ENCODE assay signal across 1 cellular context in the genomic region with DNA sequence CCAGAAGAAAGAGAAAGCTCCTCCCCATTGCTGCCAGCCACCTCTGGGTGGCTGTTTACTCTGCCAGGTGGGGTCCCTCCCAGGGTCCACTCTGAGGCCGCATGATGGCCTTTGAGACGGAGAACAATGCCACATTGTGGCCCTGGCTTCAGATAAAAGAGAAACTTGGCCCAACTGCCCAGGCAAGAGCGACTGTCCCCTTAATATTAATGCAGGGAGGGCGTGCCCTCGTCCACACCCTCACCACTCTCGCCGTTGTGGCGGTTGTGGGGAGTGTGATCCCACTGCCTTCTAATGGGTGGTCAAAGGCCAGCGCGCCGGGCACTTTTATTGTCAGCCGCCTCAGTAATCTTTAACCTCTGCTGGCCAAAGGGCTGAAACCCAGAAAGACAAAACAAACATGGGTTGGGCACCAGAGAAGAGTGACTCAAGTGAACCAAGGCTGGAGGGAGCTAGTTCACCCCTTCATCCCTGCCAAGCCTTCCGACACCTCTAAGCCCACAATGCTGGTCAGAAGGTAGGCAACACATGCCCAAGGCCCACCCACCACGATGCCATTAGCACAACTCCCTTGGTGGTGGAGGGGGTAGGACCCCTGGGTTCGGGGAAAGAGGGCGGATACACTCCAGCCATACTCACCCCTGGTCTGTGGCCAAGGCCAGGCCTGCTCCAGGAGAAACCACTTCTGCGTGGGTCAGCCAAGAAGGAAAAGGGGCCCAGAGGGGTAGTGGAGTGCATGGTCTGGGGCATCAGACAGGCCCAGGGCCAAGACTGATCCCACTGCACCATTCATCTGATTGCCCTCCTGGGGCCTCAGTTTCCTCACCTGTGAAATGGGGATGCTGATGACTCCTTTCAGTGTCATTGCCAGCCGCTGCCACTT.
TF ChIP-seq lines count a peak whose summit lies in the region.

No MANE protein-coding gene starts in this region.

TF ChIP-seq in HepG2, 621 proteins besides CTCF, POLR2A, EP300 and RAD21 (continued from another document and continues in another):
- TF ChIP-seq, protein P1, sequence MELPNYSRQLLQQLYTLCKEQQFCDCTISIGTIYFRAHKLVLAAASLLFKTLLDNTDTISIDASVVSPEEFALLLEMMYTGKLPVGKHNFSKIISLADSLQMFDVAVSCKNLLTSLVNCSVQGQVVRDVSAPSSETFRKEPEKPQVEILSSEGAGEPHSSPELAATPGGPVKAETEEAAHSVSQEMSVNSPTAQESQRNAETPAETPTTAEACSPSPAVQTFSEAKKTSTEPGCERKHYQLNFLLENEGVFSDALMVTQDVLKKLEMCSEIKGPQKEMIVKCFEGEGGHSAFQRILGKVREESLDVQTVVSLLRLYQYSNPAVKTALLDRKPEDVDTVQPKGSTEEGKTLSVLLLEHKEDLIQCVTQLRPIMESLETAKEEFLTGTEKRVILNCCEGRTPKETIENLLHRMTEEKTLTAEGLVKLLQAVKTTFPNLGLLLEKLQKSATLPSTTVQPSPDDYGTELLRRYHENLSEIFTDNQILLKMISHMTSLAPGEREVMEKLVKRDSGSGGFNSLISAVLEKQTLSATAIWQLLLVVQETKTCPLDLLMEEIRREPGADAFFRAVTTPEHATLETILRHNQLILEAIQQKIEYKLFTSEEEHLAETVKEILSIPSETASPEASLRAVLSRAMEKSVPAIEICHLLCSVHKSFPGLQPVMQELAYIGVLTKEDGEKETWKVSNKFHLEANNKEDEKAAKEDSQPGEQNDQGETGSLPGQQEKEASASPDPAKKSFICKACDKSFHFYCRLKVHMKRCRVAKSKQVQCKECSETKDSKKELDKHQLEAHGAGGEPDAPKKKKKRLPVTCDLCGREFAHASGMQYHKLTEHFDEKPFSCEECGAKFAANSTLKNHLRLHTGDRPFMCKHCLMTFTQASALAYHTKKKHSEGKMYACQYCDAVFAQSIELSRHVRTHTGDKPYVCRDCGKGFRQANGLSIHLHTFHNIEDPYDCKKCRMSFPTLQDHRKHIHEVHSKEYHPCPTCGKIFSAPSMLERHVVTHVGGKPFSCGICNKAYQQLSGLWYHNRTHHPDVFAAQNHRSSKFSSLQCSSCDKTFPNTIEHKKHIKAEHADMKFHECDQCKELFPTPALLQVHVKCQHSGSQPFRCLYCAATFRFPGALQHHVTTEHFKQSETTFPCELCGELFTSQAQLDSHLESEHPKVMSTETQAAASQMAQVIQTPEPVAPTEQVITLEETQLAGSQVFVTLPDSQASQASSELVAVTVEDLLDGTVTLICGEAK (IDR thresholded peaks at IDR 0.05): no peak
- TF ChIP-seq, protein P1 (CRISPR knock-in tag; IDR thresholded peaks at IDR 0.05): peak; percentile 62; the same call in 1 of the 2 replicates
- TF ChIP-seq, protein P2, sequence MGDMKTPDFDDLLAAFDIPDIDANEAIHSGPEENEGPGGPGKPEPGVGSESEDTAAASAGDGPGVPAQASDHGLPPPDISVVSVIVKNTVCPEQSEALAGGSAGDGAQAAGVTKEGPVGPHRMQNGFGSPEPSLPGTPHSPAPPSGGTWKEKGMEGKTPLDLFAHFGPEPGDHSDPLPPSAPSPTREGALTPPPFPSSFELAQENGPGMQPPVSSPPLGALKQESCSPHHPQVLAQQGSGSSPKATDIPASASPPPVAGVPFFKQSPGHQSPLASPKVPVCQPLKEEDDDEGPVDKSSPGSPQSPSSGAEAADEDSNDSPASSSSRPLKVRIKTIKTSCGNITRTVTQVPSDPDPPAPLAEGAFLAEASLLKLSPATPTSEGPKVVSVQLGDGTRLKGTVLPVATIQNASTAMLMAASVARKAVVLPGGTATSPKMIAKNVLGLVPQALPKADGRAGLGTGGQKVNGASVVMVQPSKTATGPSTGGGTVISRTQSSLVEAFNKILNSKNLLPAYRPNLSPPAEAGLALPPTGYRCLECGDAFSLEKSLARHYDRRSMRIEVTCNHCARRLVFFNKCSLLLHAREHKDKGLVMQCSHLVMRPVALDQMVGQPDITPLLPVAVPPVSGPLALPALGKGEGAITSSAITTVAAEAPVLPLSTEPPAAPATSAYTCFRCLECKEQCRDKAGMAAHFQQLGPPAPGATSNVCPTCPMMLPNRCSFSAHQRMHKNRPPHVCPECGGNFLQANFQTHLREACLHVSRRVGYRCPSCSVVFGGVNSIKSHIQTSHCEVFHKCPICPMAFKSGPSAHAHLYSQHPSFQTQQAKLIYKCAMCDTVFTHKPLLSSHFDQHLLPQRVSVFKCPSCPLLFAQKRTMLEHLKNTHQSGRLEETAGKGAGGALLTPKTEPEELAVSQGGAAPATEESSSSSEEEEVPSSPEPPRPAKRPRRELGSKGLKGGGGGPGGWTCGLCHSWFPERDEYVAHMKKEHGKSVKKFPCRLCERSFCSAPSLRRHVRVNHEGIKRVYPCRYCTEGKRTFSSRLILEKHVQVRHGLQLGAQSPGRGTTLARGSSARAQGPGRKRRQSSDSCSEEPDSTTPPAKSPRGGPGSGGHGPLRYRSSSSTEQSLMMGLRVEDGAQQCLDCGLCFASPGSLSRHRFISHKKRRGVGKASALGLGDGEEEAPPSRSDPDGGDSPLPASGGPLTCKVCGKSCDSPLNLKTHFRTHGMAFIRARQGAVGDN (CRISPR knock-in tag; IDR thresholded peaks at IDR 0.05): peak; percentile 87
- TF ChIP-seq KDM4B (CRISPR knock-in tag; IDR thresholded peaks at IDR 0.05): 0 out of 2 replicates have a peak, but pooled peaks have one; percentile 44
- TF ChIP-seq NR2C2 (CRISPR knock-in tag; IDR thresholded peaks at IDR 0.05; ENCODE audit: borderline replicate concordance): peak; percentile 47; the same call in 1 of the 2 replicates
- 0 out of 2 replicates have a peak, but pooled peaks have one; percentile 42 for TF ChIP-seq ZFP1 (CRISPR knock-in tag; IDR thresholded peaks at IDR 0.05)
- TF ChIP-seq PHF8 (CRISPR knock-in tag; IDR thresholded peaks at IDR 0.05): no peak
- no peak for TF ChIP-seq SNAPC2 (CRISPR knock-in tag; IDR thresholded peaks at IDR 0.05)
- TF ChIP-seq, protein P3, sequence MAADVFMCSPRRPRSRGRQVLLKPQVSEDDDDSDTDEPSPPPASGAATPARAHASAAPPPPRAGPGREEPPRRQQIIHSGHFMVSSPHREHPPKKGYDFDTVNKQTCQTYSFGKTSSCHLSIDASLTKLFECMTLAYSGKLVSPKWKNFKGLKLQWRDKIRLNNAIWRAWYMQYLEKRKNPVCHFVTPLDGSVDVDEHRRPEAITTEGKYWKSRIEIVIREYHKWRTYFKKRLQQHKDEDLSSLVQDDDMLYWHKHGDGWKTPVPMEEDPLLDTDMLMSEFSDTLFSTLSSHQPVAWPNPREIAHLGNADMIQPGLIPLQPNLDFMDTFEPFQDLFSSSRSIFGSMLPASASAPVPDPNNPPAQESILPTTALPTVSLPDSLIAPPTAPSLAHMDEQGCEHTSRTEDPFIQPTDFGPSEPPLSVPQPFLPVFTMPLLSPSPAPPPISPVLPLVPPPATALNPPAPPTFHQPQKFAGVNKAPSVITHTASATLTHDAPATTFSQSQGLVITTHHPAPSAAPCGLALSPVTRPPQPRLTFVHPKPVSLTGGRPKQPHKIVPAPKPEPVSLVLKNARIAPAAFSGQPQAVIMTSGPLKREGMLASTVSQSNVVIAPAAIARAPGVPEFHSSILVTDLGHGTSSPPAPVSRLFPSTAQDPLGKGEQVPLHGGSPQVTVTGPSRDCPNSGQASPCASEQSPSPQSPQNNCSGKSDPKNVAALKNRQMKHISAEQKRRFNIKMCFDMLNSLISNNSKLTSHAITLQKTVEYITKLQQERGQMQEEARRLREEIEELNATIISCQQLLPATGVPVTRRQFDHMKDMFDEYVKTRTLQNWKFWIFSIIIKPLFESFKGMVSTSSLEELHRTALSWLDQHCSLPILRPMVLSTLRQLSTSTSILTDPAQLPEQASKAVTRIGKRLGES (CRISPR knock-in tag; IDR thresholded peaks at IDR 0.05; ENCODE audit: borderline replicate concordance): 0 out of 2 replicates have a peak, but pooled peaks have one; percentile 54
- TF ChIP-seq NR2F2 (IDR thresholded peaks at IDR 0.05; ENCODE audit: borderline replicate concordance, low read depth): peak; percentile 90
- no peak for TF ChIP-seq SETDB1 (CRISPR knock-in tag; IDR thresholded peaks at IDR 0.05; ENCODE audit: borderline replicate concordance)
- TF ChIP-seq XRCC5 (optimal IDR thresholded peaks at IDR 0.05; ENCODE audit: low read length): peak; percentile 57
- peak; percentile 59; the same call in 1 of the 2 replicates for TF ChIP-seq ZNF350 (CRISPR knock-in tag; IDR thresholded peaks at IDR 0.05; ENCODE audit: borderline replicate concordance, low read depth)
- TF ChIP-seq ZNF556 (CRISPR knock-in tag; IDR thresholded peaks at IDR 0.05; ENCODE audit: borderline replicate concordance): 0 out of 2 replicates have a peak, but pooled peaks have one; percentile 10
- TF ChIP-seq, protein P4, sequence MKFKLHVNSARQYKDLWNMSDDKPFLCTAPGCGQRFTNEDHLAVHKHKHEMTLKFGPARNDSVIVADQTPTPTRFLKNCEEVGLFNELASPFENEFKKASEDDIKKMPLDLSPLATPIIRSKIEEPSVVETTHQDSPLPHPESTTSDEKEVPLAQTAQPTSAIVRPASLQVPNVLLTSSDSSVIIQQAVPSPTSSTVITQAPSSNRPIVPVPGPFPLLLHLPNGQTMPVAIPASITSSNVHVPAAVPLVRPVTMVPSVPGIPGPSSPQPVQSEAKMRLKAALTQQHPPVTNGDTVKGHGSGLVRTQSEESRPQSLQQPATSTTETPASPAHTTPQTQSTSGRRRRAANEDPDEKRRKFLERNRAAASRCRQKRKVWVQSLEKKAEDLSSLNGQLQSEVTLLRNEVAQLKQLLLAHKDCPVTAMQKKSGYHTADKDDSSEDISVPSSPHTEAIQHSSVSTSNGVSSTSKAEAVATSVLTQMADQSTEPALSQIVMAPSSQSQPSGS (CRISPR knock-in tag; IDR thresholded peaks at IDR 0.05): 0 out of 2 replicates have a peak, but pooled peaks have one; percentile 47
- TF ChIP-seq ELF4 (CRISPR knock-in tag; IDR thresholded peaks at IDR 0.05; ENCODE audit: borderline replicate concordance): no peak
- TF ChIP-seq TBX2 (CRISPR knock-in tag; IDR thresholded peaks at IDR 0.05; ENCODE audit: borderline replicate concordance): peak; percentile 91
- TF ChIP-seq HDAC2 (CRISPR knock-in tag; IDR thresholded peaks at IDR 0.05): peak; percentile 76
- TF ChIP-seq SP4 (CRISPR knock-in tag; IDR thresholded peaks at IDR 0.05): 0 out of 2 replicates have a peak, but pooled peaks have one; percentile 23
- TF ChIP-seq ZNF629 (CRISPR knock-in tag; conservative IDR thresholded peaks at IDR 0.05): peak; percentile 97
- TF ChIP-seq BCL6 (CRISPR knock-in tag; IDR thresholded peaks at IDR 0.05): peak; percentile 55; the same call in 1 of the 2 replicates
- TF ChIP-seq ZNF552 (CRISPR knock-in tag; IDR thresholded peaks at IDR 0.05; ENCODE audit: borderline replicate concordance): 0 out of 2 replicates have a peak, but pooled peaks have one; percentile 69
- no peak for TF ChIP-seq ZNF30 (CRISPR knock-in tag; IDR thresholded peaks at IDR 0.05)
- no peak for TF ChIP-seq NAIF1 (CRISPR knock-in tag; IDR thresholded peaks at IDR 0.05; ENCODE audit: borderline replicate concordance)
- TF ChIP-seq DPF2 (CRISPR knock-in tag; IDR thresholded peaks at IDR 0.05; ENCODE audit: borderline replicate concordance, low read depth): peak; percentile 61; the same call in 1 of the 2 replicates
- peak; percentile 50; the same call in 1 of the 2 replicates for TF ChIP-seq ZIK1 (CRISPR knock-in tag; IDR thresholded peaks at IDR 0.05; ENCODE audit: borderline replicate concordance, low read depth)
- no peak for TF ChIP-seq HIVEP1 (CRISPR knock-in tag; IDR thresholded peaks at IDR 0.05)
- 0 out of 2 replicates have a peak, but pooled peaks have one; percentile 19 for TF ChIP-seq ZBTB20 (CRISPR knock-in tag; IDR thresholded peaks at IDR 0.05; ENCODE audit: borderline replicate concordance, low read depth)
- peak; percentile 79 for TF ChIP-seq NCOA2 (CRISPR knock-in tag; IDR thresholded peaks at IDR 0.05)
- TF ChIP-seq, protein P5, sequence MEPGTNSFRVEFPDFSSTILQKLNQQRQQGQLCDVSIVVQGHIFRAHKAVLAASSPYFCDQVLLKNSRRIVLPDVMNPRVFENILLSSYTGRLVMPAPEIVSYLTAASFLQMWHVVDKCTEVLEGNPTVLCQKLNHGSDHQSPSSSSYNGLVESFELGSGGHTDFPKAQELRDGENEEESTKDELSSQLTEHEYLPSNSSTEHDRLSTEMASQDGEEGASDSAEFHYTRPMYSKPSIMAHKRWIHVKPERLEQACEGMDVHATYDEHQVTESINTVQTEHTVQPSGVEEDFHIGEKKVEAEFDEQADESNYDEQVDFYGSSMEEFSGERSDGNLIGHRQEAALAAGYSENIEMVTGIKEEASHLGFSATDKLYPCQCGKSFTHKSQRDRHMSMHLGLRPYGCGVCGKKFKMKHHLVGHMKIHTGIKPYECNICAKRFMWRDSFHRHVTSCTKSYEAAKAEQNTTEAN (CRISPR knock-in tag; conservative IDR thresholded peaks at IDR 0.05): peak; percentile 83
- TF ChIP-seq, protein P6, sequence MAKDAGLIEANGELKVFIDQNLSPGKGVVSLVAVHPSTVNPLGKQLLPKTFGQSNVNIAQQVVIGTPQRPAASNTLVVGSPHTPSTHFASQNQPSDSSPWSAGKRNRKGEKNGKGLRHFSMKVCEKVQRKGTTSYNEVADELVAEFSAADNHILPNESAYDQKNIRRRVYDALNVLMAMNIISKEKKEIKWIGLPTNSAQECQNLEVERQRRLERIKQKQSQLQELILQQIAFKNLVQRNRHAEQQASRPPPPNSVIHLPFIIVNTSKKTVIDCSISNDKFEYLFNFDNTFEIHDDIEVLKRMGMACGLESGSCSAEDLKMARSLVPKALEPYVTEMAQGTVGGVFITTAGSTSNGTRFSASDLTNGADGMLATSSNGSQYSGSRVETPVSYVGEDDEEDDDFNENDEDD (CRISPR knock-in tag; IDR thresholded peaks at IDR 0.05; ENCODE audit: borderline replicate concordance): peak; percentile 24; the same call in 1 of the 2 replicates
